8 cellular contexts compared by ENCODE assay signal in genomic region chr18:55405655-55406373, GRCh38.
DNase-seq lines count a peak whose midpoint lies in the region; ATAC-seq, FAIRE-seq and TF ChIP-seq lines count a peak whose summit lies in the region.

No MANE protein-coding gene starts in this region.

- WGBS in pancreas, 2 donors: 44 to 46% methylated on average over 6 of the region's 6 CpGs

- no peak overlapping the region for H3K27ac Mint-ChIP-seq in T-helper 2 cell treated with Interferon-gamma antibody and Interleukin-4, amounts not matched to agents 5 μg/mL and 100 μg/mL, for 36 hours
- no peak overlapping the region for H3K27ac Mint-ChIP-seq in immature natural killer cell

- H3K4me1 Mint-ChIP-seq in T-helper 2 cell treated with Interferon-gamma antibody and Interleukin-4, amounts not matched to agents 5 μg/mL and 100 μg/mL, for 36 hours (ENCODE audit: low read depth): no peaks in the 10 kb centered on the region
- no peaks in the 10 kb centered on the region for H3K4me1 Mint-ChIP-seq in immature natural killer cell

- H3K79me2 ChIP-seq in MM.1S (ENCODE audit: low read length): no peaks in the 10 kb centered on the region

- H3K27ac ChIP-seq in pancreas: no peak overlapping the region
- no peak overlapping the region for H3K27ac ChIP-seq in MM.1S (ENCODE audit: low read length)

- intact Hi-C loops in pancreas (cut with DNase I): no loop called here

- H3K4me1 ChIP-seq in pancreas (peaks cover 0 to 6% (median 4%) of the 10 kb centered on the region in 3 donors), MM.1S (ENCODE audit: low read length) (no peaks in the 10 kb centered on the region)

- H3K27me3 ChIP-seq in pancreas (no peaks in the 10 kb centered on the region), MM.1S (replicated peaks; ENCODE audit: insufficient read depth, low read length) (no peaks in the 10 kb centered on the region)

- no peak overlapping the region for H3K4me3 Mint-ChIP-seq in T-helper 2 cell treated with Interferon-gamma antibody and Interleukin-4, amounts not matched to agents 5 μg/mL and 100 μg/mL, for 36 hours
- no peak overlapping the region for H3K4me3 Mint-ChIP-seq in immature natural killer cell

- DNase-seq in COLO668 (lab: John Stamatoyannopoulos, UW; ENCODE audit: unreplicated experiment): peak; percentile 18
- DNase-seq in NCI-H1092 (lab: John Stamatoyannopoulos, UW): peak; percentile 94
- peak; percentile 8 for DNase-seq in T-helper 2 cell treated with Interferon-gamma antibody and Interleukin-4, amounts not matched to agents 5 μg/mL and 100 μg/mL, for 36 hours (ENCODE audit: low spot score)
- peak; percentile 96 for DNase-seq in fibroblast of the aortic adventitia (ENCODE audit: low read depth)
- peak in 5 of 6 donors; percentile 26 to 61 (median 46) for DNase-seq in pancreas
- DNase-seq in immature natural killer cell: no peak
- no peak for DNase-seq in middle frontal gyrus (ENCODE audit: extremely low spot score, low spot score)
- no peak for DNase-seq in MM.1S

- TF ChIP-seq CTCF in fibroblast of the aortic adventitia (IDR thresholded peaks at IDR 0.05; ENCODE audit: insufficient read depth, low read length): peak; percentile 31
- no peak for TF ChIP-seq CTCF in pancreas (IDR thresholded peaks at IDR 0.05)
- no peak for TF ChIP-seq CTCF in MM.1S (IDR thresholded peaks at IDR 0.05; ENCODE audit: low read length)

- no peaks in the 10 kb centered on the region for H3K9me3 Mint-ChIP-seq in T-helper 2 cell treated with Interferon-gamma antibody and Interleukin-4, amounts not matched to agents 5 μg/mL and 100 μg/mL, for 36 hours
- no peaks in the 10 kb centered on the region for H3K9me3 Mint-ChIP-seq in immature natural killer cell

- H4K20me1 ChIP-seq in MM.1S (ENCODE audit: insufficient read depth, low read length): no peaks in the 10 kb centered on the region

- H3F3A ChIP-seq in MM.1S (ENCODE audit: insufficient read depth, low read length): no peaks in the 10 kb centered on the region

- H3K9me2 ChIP-seq in MM.1S (replicated peaks; ENCODE audit: insufficient read depth, low read length): no peaks in the 10 kb centered on the region

- no peak overlapping the region for H3K9ac ChIP-seq in MM.1S (ENCODE audit: low read length)

- no peak for FAIRE-seq in pancreas (lab: Jason Lieb, UNC)

- H2AFZ ChIP-seq in MM.1S (ENCODE audit: low read length): no peak overlapping the region

- H3K36me3 Mint-ChIP-seq in T-helper 2 cell treated with Interferon-gamma antibody and Interleukin-4, amounts not matched to agents 5 μg/mL and 100 μg/mL, for 36 hours (ENCODE audit: low read depth): no peaks in the 10 kb centered on the region
- no peaks in the 10 kb centered on the region for H3K36me3 Mint-ChIP-seq in immature natural killer cell

- H3K4me3 ChIP-seq in fibroblast of the aortic adventitia (ENCODE audit: low read depth, low read length) (peak overlapping the region; percentile 29), pancreas (no peak overlapping the region), MM.1S (ENCODE audit: low read length) (no peak overlapping the region)

- H3K4me2 ChIP-seq in MM.1S (ENCODE audit: low read depth, low read length): no peak overlapping the region

- H3K9me3 ChIP-seq in pancreas: no peaks in the 10 kb centered on the region
- no peaks in the 10 kb centered on the region for H3K9me3 ChIP-seq in MM.1S (replicated peaks; ENCODE audit: insufficient read depth, low read length)

- peaks cover 10% of the 10 kb centered on the region for H3K27me3 Mint-ChIP-seq in T-helper 2 cell treated with Interferon-gamma antibody and Interleukin-4, amounts not matched to agents 5 μg/mL and 100 μg/mL, for 36 hours (ENCODE audit: low read depth)
- H3K27me3 Mint-ChIP-seq in immature natural killer cell (ENCODE audit: low read depth in 3 of 3): peaks cover 0 to 3% (median 2%) of the 10 kb centered on the region in 3 donors

- no peaks in the 10 kb centered on the region for H3K36me3 ChIP-seq in pancreas
- H3K36me3 ChIP-seq in MM.1S (replicated peaks; ENCODE audit: insufficient read depth, low read length): no peaks in the 10 kb centered on the region

- peak in 3 of 4 donors; percentile 72 to 86 (median 74) for ATAC-seq in pancreas

Comparison
In these comparisons a context has a peak if more than half of its experiments do, and no peak if none do; other contexts are left out.
1. DNase-seq: peak in COLO668 (single experiment), NCI-H1092 (single experiment), T-helper 2 cell treated with Interferon-gamma antibody and Interleukin-4, amounts not matched to agents 5 μg/mL and 100 μg/mL, for 36 hours (single experiment), fibroblast of the aortic adventitia (single experiment) and pancreas (5 of 6); none in immature natural killer cell (0 of 3), middle frontal gyrus (single experiment) and MM.1S (single experiment).